In the genomic region with DNA sequence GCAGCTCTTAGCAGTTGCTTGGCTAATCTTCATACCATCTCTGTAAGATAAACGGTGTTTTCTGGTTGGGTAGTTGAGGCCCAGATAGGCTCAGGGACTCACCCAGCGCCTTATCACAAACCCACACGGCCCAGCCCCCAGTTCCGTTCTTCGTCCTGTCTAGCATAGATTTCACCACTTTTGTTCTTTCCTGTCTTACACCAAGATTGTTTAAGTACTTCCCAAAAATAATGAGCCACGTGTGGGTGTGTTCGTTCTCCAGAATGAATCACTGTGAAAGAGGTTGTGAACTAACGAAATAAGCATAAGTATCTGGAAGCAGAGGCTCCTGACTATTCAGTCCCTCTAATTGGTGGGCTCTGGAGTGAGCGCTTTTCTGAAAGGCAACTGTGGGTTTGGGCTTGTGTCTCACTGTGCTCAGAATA, we compare ENCODE assay signal across 1 cellular context.
TF ChIP-seq lines count a peak whose summit lies in the region.

No MANE protein-coding gene starts in this region.

TF ChIP-seq in K562, 482 proteins besides CTCF, POLR2A, EP300 and RAD21 (continued from another document and continues in another):
- TF ChIP-seq, protein P1, sequence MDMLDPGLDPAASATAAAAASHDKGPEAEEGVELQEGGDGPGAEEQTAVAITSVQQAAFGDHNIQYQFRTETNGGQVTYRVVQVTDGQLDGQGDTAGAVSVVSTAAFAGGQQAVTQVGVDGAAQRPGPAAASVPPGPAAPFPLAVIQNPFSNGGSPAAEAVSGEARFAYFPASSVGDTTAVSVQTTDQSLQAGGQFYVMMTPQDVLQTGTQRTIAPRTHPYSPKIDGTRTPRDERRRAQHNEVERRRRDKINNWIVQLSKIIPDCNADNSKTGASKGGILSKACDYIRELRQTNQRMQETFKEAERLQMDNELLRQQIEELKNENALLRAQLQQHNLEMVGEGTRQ (CRISPR knock-in tag; IDR thresholded peaks at IDR 0.05) = peak; percentile 16; the same call in 1 of the 2 replicates
- no peak for TF ChIP-seq ZNF354B (CRISPR knock-in tag; IDR thresholded peaks at IDR 0.05)
- TF ChIP-seq, protein P2, sequence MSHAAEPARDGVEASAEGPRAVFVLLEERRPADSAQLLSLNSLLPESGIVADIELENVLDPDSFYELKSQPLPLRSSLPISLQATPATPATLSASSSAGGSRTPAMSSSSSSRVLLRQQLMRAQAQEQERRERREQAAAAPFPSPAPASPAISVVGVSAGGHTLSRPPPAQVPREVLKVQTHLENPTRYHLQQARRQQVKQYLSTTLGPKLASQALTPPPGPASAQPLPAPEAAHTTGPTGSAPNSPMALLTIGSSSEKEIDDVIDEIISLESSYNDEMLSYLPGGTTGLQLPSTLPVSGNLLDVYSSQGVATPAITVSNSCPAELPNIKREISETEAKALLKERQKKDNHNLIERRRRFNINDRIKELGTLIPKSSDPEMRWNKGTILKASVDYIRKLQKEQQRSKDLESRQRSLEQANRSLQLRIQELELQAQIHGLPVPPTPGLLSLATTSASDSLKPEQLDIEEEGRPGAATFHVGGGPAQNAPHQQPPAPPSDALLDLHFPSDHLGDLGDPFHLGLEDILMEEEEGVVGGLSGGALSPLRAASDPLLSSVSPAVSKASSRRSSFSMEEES (CRISPR knock-in tag; IDR thresholded peaks at IDR 0.05) = no peak
- TF ChIP-seq FOSL1 (tag; conservative IDR thresholded peaks at IDR 0.05) = peak; percentile 89
- TF ChIP-seq ZNF57 (CRISPR knock-in tag; IDR thresholded peaks at IDR 0.05) = no peak
- TF ChIP-seq, protein P3, sequence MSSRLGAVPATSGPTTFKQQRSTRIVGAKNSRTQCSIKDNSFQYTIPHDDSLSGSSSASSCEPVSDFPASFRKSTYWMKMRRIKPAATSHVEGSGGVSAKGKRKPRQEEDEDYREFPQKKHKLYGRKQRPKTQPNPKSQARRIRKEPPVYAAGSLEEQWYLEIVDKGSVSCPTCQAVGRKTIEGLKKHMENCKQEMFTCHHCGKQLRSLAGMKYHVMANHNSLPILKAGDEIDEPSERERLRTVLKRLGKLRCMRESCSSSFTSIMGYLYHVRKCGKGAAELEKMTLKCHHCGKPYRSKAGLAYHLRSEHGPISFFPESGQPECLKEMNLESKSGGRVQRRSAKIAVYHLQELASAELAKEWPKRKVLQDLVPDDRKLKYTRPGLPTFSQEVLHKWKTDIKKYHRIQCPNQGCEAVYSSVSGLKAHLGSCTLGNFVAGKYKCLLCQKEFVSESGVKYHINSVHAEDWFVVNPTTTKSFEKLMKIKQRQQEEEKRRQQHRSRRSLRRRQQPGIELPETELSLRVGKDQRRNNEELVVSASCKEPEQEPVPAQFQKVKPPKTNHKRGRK (tag; IDR thresholded peaks at IDR 0.05) = no peak
- TF ChIP-seq, protein P4, sequence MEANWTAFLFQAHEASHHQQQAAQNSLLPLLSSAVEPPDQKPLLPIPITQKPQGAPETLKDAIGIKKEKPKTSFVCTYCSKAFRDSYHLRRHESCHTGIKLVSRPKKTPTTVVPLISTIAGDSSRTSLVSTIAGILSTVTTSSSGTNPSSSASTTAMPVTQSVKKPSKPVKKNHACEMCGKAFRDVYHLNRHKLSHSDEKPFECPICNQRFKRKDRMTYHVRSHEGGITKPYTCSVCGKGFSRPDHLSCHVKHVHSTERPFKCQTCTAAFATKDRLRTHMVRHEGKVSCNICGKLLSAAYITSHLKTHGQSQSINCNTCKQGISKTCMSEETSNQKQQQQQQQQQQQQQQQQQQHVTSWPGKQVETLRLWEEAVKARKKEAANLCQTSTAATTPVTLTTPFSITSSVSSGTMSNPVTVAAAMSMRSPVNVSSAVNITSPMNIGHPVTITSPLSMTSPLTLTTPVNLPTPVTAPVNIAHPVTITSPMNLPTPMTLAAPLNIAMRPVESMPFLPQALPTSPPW (CRISPR knock-in tag; IDR thresholded peaks at IDR 0.05) = peak; percentile 89
- TF ChIP-seq ETV5 (CRISPR knock-in tag; IDR thresholded peaks at IDR 0.05; ENCODE audit: low read depth) = peak; percentile 89
- 0 out of 2 replicates have a peak, but pooled peaks have one; percentile 35 for TF ChIP-seq ZKSCAN8 (CRISPR knock-in tag; IDR thresholded peaks at IDR 0.05)
- peak; percentile 87 for TF ChIP-seq HDAC3 (IDR thresholded peaks at IDR 0.05; ENCODE audit: borderline replicate concordance, partially characterized antibody)
- no peak for TF ChIP-seq BACH1 (tag; IDR thresholded peaks at IDR 0.05)
- TF ChIP-seq CBX2 (IDR thresholded peaks at IDR 0.05; ENCODE audit: insufficient read depth, low read length, poor library complexity, severe bottlenecking) = no peak
- no peak for TF ChIP-seq HMG20A (CRISPR knock-in tag; conservative IDR thresholded peaks at IDR 0.05)
- TF ChIP-seq NR2C2 (CRISPR knock-in tag; IDR thresholded peaks at IDR 0.05) = no peak
- peak; percentile 13; the same call in 1 of the 2 replicates for TF ChIP-seq NR2C2 (tag; IDR thresholded peaks at IDR 0.05)
- TF ChIP-seq, protein P5, sequence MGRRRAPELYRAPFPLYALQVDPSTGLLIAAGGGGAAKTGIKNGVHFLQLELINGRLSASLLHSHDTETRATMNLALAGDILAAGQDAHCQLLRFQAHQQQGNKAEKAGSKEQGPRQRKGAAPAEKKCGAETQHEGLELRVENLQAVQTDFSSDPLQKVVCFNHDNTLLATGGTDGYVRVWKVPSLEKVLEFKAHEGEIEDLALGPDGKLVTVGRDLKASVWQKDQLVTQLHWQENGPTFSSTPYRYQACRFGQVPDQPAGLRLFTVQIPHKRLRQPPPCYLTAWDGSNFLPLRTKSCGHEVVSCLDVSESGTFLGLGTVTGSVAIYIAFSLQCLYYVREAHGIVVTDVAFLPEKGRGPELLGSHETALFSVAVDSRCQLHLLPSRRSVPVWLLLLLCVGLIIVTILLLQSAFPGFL (CRISPR knock-in tag; IDR thresholded peaks at IDR 0.05) = no peak
- peak; percentile 94 for TF ChIP-seq NCOR1 (IDR thresholded peaks at IDR 0.05)
- TF ChIP-seq RCOR1 (IDR thresholded peaks at IDR 0.05; ENCODE audit: borderline replicate concordance in 1 of 2, low read depth in 2 of 2, low read length in 2 of 2) = peak; percentile 90 to 99
- TF ChIP-seq, protein P6, sequence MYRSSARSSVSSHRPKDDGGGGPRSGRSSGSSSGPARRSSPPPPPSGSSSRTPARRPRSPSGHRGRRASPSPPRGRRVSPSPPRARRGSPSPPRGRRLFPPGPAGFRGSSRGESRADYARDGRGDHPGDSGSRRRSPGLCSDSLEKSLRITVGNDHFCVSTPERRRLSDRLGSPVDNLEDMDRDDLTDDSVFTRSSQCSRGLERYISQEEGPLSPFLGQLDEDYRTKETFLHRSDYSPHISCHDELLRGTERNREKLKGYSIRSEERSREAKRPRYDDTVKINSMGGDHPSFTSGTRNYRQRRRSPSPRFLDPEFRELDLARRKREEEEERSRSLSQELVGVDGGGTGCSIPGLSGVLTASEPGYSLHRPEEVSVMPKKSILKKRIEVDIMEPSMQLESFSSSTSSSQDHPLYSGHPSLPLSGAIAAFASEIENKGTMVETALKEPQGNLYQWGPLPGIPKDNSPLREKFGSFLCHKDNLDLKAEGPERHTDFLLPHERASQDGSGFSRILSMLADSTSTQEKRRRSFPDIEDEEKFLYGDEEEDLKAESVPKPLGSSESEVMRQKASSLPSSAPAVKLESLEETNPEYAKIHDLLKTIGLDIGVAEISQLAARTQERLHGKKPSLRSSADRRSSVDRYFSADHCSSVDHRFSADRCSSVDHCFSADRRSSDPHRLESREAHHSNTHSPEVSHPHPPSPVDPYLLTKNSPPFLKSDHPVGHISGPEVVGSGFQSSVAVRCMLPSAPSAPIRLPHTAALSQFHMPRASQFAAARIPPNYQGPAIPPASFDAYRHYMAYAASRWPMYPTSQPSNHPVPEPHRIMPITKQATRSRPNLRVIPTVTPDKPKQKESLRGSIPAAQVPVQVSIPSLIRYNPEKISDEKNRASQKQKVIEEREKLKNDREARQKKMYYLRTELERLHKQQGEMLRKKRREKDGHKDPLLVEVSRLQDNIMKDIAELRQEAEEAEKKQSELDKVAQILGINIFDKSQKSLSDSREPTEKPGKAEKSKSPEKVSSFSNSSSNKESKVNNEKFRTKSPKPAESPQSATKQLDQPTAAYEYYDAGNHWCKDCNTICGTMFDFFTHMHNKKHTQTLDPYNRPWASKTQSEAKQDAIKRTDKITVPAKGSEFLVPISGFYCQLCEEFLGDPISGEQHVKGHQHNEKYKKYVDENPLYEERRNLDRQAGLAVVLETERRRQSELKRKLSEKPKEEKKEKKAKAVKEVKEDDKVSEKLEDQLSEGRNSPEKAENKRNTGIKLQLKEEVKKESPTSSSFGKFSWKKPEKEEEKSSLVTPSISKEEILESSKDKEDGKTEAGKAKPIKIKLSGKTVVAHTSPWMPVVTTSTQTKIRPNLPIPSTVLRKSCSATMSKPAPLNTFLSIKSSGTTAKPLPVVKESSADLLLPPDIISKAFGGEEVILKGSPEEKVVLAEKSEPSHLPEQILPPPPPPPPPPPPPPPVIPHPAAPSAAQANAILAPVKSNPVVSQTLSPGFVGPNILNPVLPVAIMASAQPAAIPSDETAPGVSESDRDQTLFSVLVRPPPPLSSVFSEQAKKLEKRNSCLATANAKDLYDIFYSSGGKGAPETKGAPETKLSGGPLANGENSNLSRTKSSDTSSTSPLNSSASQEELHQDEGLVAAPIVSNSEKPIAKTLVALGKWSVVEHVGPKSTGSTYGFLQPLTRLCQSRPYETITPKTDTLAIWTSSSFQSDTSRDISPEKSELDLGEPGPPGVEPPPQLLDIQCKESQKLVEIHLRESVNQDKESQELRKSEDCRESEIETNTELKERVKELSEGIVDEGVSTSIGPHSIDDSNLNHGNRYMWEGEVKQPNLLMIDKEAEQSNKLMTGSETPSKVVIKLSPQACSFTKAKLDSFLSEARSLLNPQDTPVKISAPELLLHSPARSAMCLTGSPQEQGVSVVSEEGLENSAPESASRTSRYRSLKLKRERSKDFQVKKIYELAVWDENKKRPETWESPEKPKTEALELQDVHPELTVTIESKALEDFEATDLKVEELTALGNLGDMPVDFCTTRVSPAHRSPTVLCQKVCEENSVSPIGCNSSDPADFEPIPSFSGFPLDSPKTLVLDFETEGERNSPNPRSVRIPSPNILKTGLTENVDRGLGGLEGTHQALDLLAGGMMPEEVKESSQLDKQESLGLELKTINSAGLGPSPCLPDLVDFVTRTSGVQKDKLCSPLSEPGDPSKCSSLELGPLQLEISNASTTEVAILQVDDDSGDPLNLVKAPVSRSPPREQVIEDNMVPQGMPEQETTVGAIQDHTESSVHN (IDR thresholded peaks at IDR 0.05; ENCODE audit: borderline replicate concordance in 1 of 2, low read depth in 1 of 2) = 0 out of 4 replicates have a peak, but pooled peaks of 1 of the 2 experiments have one; percentile 19
- peak; percentile 24 for TF ChIP-seq CHD4 (IDR thresholded peaks at IDR 0.05; ENCODE audit: insufficient read depth, insufficient replicate concordance, low read depth, low read length, poor library complexity, severe bottlenecking)
- TF ChIP-seq MTA2 (IDR thresholded peaks at IDR 0.05; ENCODE audit: low read depth) = peak; percentile 84
- TF ChIP-seq, protein P7, sequence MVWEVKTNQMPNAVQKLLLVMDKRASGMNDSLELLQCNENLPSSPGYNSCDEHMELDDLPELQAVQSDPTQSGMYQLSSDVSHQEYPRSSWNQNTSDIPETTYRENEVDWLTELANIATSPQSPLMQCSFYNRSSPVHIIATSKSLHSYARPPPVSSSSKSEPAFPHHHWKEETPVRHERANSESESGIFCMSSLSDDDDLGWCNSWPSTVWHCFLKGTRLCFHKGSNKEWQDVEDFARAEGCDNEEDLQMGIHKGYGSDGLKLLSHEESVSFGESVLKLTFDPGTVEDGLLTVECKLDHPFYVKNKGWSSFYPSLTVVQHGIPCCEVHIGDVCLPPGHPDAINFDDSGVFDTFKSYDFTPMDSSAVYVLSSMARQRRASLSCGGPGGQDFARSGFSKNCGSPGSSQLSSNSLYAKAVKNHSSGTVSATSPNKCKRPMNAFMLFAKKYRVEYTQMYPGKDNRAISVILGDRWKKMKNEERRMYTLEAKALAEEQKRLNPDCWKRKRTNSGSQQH (CRISPR knock-in tag; IDR thresholded peaks at IDR 0.05) = no peak
- peak; percentile 2 for TF ChIP-seq FOS (IDR thresholded peaks at IDR 0.05; ENCODE audit: extremely low read depth, insufficient read length)
- TF ChIP-seq JUNB (CRISPR knock-in tag; conservative IDR thresholded peaks at IDR 0.05) = no peak
- TF ChIP-seq MCM7 (IDR thresholded peaks at IDR 0.05) = no peak
- TF ChIP-seq, protein P8, sequence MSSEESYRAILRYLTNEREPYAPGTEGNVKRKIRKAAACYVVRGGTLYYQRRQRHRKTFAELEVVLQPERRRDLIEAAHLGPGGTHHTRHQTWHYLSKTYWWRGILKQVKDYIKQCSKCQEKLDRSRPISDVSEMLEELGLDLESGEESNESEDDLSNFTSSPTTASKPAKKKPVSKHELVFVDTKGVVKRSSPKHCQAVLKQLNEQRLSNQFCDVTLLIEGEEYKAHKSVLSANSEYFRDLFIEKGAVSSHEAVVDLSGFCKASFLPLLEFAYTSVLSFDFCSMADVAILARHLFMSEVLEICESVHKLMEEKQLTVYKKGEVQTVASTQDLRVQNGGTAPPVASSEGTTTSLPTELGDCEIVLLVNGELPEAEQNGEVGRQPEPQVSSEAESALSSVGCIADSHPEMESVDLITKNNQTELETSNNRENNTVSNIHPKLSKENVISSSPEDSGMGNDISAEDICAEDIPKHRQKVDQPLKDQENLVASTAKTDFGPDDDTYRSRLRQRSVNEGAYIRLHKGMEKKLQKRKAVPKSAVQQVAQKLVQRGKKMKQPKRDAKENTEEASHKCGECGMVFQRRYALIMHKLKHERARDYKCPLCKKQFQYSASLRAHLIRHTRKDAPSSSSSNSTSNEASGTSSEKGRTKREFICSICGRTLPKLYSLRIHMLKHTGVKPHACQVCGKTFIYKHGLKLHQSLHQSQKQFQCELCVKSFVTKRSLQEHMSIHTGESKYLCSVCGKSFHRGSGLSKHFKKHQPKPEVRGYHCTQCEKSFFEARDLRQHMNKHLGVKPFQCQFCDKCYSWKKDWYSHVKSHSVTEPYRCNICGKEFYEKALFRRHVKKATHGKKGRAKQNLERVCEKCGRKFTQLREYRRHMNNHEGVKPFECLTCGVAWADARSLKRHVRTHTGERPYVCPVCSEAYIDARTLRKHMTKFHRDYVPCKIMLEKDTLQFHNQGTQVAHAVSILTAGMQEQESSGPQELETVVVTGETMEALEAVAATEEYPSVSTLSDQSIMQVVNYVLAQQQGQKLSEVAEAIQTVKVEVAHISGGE (CRISPR knock-in tag; IDR thresholded peaks at IDR 0.05) = no peak
- TF ChIP-seq, protein P9, sequence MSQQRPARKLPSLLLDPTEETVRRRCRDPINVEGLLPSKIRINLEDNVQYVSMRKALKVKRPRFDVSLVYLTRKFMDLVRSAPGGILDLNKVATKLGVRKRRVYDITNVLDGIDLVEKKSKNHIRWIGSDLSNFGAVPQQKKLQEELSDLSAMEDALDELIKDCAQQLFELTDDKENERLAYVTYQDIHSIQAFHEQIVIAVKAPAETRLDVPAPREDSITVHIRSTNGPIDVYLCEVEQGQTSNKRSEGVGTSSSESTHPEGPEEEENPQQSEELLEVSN (IDR thresholded peaks at IDR 0.05; ENCODE audit: borderline replicate concordance in 1 of 2, extremely low read depth in 1 of 2, insufficient read depth in 1 of 2, insufficient read length in 1 of 2, low read depth in 1 of 2, low read length in 1 of 2, poor library complexity in 1 of 2, severe bottlenecking in 1 of 2) = peak in 1 of 2 experiments; percentile 11
- TF ChIP-seq, protein P10, sequence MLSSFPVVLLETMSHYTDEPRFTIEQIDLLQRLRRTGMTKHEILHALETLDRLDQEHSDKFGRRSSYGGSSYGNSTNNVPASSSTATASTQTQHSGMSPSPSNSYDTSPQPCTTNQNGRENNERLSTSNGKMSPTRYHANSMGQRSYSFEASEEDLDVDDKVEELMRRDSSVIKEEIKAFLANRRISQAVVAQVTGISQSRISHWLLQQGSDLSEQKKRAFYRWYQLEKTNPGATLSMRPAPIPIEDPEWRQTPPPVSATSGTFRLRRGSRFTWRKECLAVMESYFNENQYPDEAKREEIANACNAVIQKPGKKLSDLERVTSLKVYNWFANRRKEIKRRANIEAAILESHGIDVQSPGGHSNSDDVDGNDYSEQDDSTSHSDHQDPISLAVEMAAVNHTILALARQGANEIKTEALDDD (IDR thresholded peaks at IDR 0.05) = peak; percentile 97
- TF ChIP-seq E2F3 (CRISPR knock-in tag; IDR thresholded peaks at IDR 0.05) = no peak
- TF ChIP-seq NONO (IDR thresholded peaks at IDR 0.05; ENCODE audit: low read depth in 2 of 2, low read length in 1 of 2) = 0 out of 4 replicates have a peak, but pooled peaks of 1 of the 2 experiments have one; percentile 29
- no peak for TF ChIP-seq ELF1 (tag; IDR thresholded peaks at IDR 0.05)
